In the genomic region with DNA sequence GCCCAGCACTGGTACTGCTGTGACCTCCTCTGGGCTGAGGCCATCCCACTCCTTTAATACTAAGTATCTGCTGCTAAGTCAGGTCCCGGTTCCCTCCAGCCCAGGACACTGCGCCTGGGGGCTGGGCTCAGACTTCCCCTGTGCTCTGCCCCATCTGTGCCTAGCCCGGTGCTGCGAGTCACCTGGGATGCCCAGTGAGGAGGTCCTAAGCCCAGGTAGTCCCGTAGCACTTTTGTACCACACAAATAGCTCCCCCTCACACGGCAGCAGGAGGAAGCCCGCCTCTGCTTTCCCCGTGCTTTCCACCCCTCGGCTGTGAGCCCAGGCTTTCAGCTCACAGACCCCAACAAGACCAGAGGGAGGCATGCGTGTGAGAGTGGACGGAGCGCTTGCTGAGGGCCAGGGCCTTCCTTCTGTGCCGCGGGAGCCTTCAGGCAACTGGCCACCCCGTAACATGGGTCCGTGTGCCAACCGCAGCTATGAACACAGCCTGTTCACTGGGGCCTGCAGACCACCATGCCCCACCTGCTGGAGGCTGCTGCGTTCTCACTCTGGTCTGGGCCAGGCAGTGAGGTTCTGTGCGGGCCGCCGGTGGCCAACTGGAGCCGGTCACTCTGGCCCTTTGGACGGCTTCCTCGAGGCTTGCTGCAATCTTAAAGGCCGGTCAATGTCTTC, we compare ENCODE assay signal across 23 cellular contexts.
"Had no signal": no experiment of that assay in that cellular context is flagged by ENCODE, and none has a peak within 500 bp of the region (broad histone marks: within the 10 kb centered on the region; RNA-seq: fewer than 3 reads in every experiment).

No MANE protein-coding gene starts in this region.

- DNase-seq: activated CD4-positive, alpha-beta T cell treated with anti-CD3 and anti-CD28 coated beads for 1 hour; activated CD8-positive, alpha-beta memory T cell treated with anti-CD3 and anti-CD28 coated beads for 24 hours; activated CD8-positive, alpha-beta memory T cell treated with anti-CD3 and anti-CD28 coated beads, Interleukin-2, amount 50 U/mL, for 48 hours; activated effector memory CD4-positive, alpha-beta T cell treated with anti-CD3 and anti-CD28 coated beads, Interleukin-2, amount 50 U/mL, for 16 hours; activated naive CD4-positive, alpha-beta T cell treated with anti-CD3 and anti-CD28 coated beads, Interleukin-2, amount 50 U/mL, for 16 hours; activated T-cell treated with anti-CD3 and anti-CD28 coated beads, Interleukin-2, amount 50 U/mL, for 48 hours; cerebellar nuclear complex; cortex of kidney; heart right ventricle; immature natural killer cell; left ventricle myocardium superior; mesenchymal stem cell; natural killer cell; stimulated activated CD4-positive, alpha-beta T cell treated with anti-CD3 and anti-CD28 coated beads, Interleukin-1b, Interleukin-23, amount 100 ng/mL, for 48 hours; stimulated activated CD8-positive, alpha-beta memory T cell treated with anti-CD3 and anti-CD28 coated beads, Interleukin-4, amount 100 ng/mL, for 48 hours had no signal

- H3K9me3 Mint-ChIP-seq: immature natural killer cell, natural killer cell, type B pancreatic cell had no signal

- H3K4me1 ChIP-seq: breast epithelium had no signal

- H3K36me3 Mint-ChIP-seq: natural killer cell had no signal

- ATAC-seq: gastroesophageal sphincter, left ventricle myocardium superior, natural killer cell had no signal

- H3K4me3 ChIP-seq: breast epithelium, esophagus muscularis mucosa, gastroesophageal sphincter, heart right ventricle had no signal

- H3K27me3 Mint-ChIP-seq: stimulated activated naive CD8-positive, alpha-beta T cell treated with anti-CD3 and anti-CD28 coated beads, Interleukin-15, Interleukin-2, amounts not matched to agents 100 ng/mL and 50 ng/mL, for 24 hours; type B pancreatic cell had no signal

- H3K9me3 ChIP-seq: esophagus muscularis mucosa, gastroesophageal sphincter had no signal

- H3K27ac Mint-ChIP-seq: natural killer cell; stimulated activated naive CD8-positive, alpha-beta T cell treated with anti-CD3 and anti-CD28 coated beads, Interleukin-15, Interleukin-2, amounts not matched to agents 100 ng/mL and 50 ng/mL, for 24 hours; type B pancreatic cell had no signal

- H3K27ac ChIP-seq: breast epithelium, esophagus muscularis mucosa, gastroesophageal sphincter, heart right ventricle, VCaP had no signal

- H3K27me3 ChIP-seq: breast epithelium, esophagus muscularis mucosa, gastroesophageal sphincter, heart right ventricle had no signal

- FAIRE-seq: astrocyte, endothelial cell of umbilical vein had no signal

- H3K36me3 ChIP-seq: breast epithelium had no signal

- H3K4me3 Mint-ChIP-seq: natural killer cell; stimulated activated naive CD8-positive, alpha-beta T cell treated with anti-CD3 and anti-CD28 coated beads, Interleukin-15, Interleukin-2, amounts not matched to agents 100 ng/mL and 50 ng/mL, for 24 hours; type B pancreatic cell had no signal
